In genomic region chr12:47272412-47273190, GRCh38 we compare ENCODE assay signal across 16 cellular contexts.
DNase-seq lines count a peak whose midpoint lies in the region; ATAC-seq and TF ChIP-seq lines count a peak whose summit lies in the region.
"Had no signal": no experiment of that assay in that cellular context is flagged by ENCODE, and none has a peak within 500 bp of the region (broad histone marks: within the 10 kb centered on the region; RNA-seq: fewer than 3 reads in every experiment).

No MANE protein-coding gene starts in this region.

- ATAC-seq in SK-N-SH treated with all-trans-retinoic acid at 6 μM for 48 hours (no peak; the same call in 2 of the 3 replicates), RWPE2 (ENCODE audit: low read depth) (no peak), HG03108 (IDR thresholded peaks at IDR 0.05; ENCODE audit: unreplicated experiment) (no peak)
- ATAC-seq in central memory CD8-positive, alpha-beta T cell (replicated peaks; ENCODE audit: extremely low read depth, poor library complexity, severe bottlenecking): no peak
- ATAC-seq: WTC11 had no signal

- TF ChIP-seq CTCF in SK-N-SH (IDR thresholded peaks at IDR 0.05): no peak
- TF ChIP-seq CTCF in RWPE2 (IDR thresholded peaks at IDR 0.05; ENCODE audit: poor library complexity, severe bottlenecking): no peak
- no peak for TF ChIP-seq CTCF in ovary (IDR thresholded peaks at IDR 0.05)

- no peak overlapping the region for H3K14ac ChIP-seq in trophoblast cell (ENCODE audit: low read length)

- H3K27me3 ChIP-seq in SK-N-SH (ENCODE audit: insufficient read depth) (no peaks in the 10 kb centered on the region), RWPE2 (ENCODE audit: insufficient read depth, poor library complexity, severe bottlenecking) (no peaks in the 10 kb centered on the region), trophoblast cell (ENCODE audit: insufficient read depth, low read length) (no peaks in the 10 kb centered on the region), ovary (no peaks in the 10 kb centered on the region)
- H3K27me3 ChIP-seq: hepatocyte, MG63, thyroid gland had no signal

- H3K4me3 Mint-ChIP-seq in central memory CD8-positive, alpha-beta T cell: no peak overlapping the region
- H3K4me3 Mint-ChIP-seq: endodermal cell, WTC11 had no signal

- CTCF ChIA-PET in SK-N-SH (lab: Yijun Ruan, JAX) (no interaction called here), HEK293T (lab: Yijun Ruan, JAX) (interaction anchor here (0.5 kb wide), 1 partner anchor 33 kb away, joined by 3 read pairs; no protein-coding TSS in a partner anchor)

- H4K8ac ChIP-seq in trophoblast cell (ENCODE audit: low read depth, low read length): no peak overlapping the region

- peaks cover 11% of the 10 kb centered on the region for H3K79me1 ChIP-seq in trophoblast cell (ENCODE audit: low read length)

- H3K9ac ChIP-seq in SK-N-SH (peak overlapping the region; percentile 35; the same call in 1 of the 2 replicates), trophoblast cell (ENCODE audit: low read length) (no peak overlapping the region)

- H4K20me1 ChIP-seq in SK-N-SH (ENCODE audit: insufficient read depth): no peaks in the 10 kb centered on the region

- H3K9me3 Mint-ChIP-seq in central memory CD8-positive, alpha-beta T cell: no peaks in the 10 kb centered on the region

- no peak overlapping the region for H2AK5ac ChIP-seq in trophoblast cell (ENCODE audit: low read length)

- H3K79me2 ChIP-seq in SK-N-SH (ENCODE audit: insufficient read depth) (no peaks in the 10 kb centered on the region), trophoblast cell (ENCODE audit: control insufficient read depth, insufficient read depth, low read length, poor library complexity) (no peaks in the 10 kb centered on the region)
- H3K79me2 ChIP-seq: hepatocyte had no signal

- H2BK120ac ChIP-seq in trophoblast cell (ENCODE audit: insufficient read depth, low read length, poor library complexity): no peak overlapping the region

- peak overlapping the region in 1 of 2 experiments; percentile 62; a peak in 2 of 4 replicates for H3K27ac ChIP-seq in SK-N-SH (ENCODE audit: low read depth in 2 of 2, low read length in 1 of 2)
- peak overlapping the region; percentile 100 for H3K27ac ChIP-seq in RWPE2 (ENCODE audit: poor library complexity, severe bottlenecking)
- peak overlapping the region; percentile 26 for H3K27ac ChIP-seq in trophoblast cell (ENCODE audit: low read depth, low read length)
- H3K27ac ChIP-seq in ovary: no peak overlapping the region
- H3K27ac ChIP-seq: hepatocyte, RWPE1, thyroid gland had no signal

- peaks cover 34% of the 10 kb centered on the region for H3K4me1 Mint-ChIP-seq in central memory CD8-positive, alpha-beta T cell

- no peak overlapping the region for H4K12ac ChIP-seq in trophoblast cell (ENCODE audit: low read depth, low read length)

- no peak overlapping the region for H4K91ac ChIP-seq in trophoblast cell (ENCODE audit: low read depth, low read length)

- no peak overlapping the region for H3K18ac ChIP-seq in trophoblast cell (ENCODE audit: low read length)

- no peak overlapping the region for H2BK5ac ChIP-seq in trophoblast cell (ENCODE audit: low read depth, low read length, poor library complexity)

- H3K27me3 Mint-ChIP-seq in central memory CD8-positive, alpha-beta T cell: no peaks in the 10 kb centered on the region

- no peaks in the 10 kb centered on the region for H3F3A ChIP-seq in SK-N-SH (replicated peaks; ENCODE audit: insufficient read depth)

- H3K4ac ChIP-seq in trophoblast cell (ENCODE audit: low read depth, low read length): no peak overlapping the region

- H3K4me3 ChIP-seq in SK-N-SH (ENCODE audit: low read depth in 2 of 2, low read length in 1 of 2) (no peak overlapping the region), RWPE2 (ENCODE audit: severe bottlenecking) (no peak overlapping the region), trophoblast cell (ENCODE audit: low read depth, low read length) (no peak overlapping the region), ovary (no peak overlapping the region)
- H3K4me3 ChIP-seq: hepatocyte, MG63, thyroid gland had no signal

- H2AFZ ChIP-seq in SK-N-SH (ENCODE audit: low read depth): no peak overlapping the region
- no peak overlapping the region for H2AFZ ChIP-seq in trophoblast cell (ENCODE audit: insufficient read depth, low read length, poor library complexity)
- H2AFZ ChIP-seq: hepatocyte had no signal

- WGBS in SK-N-SH (ENCODE audit: low lambda C conversion rate): 2% methylated on average over 3 of the region's 3 CpGs
- WGBS in trophoblast cell (ENCODE audit: extremely low coverage, insufficient coverage, insufficient read length): no CpG with 5 or more reads among the region's 3 CpGs
- 62 to 73% (median 65%) methylated on average over 3 of the region's 3 CpGs for WGBS in ovary, 3 donors

- peaks cover 0 to 16% of the 10 kb centered on the region in 2 experiments; a peak in 1 of 4 replicates for H3K4me1 ChIP-seq in SK-N-SH (ENCODE audit: control insufficient read depth in 1 of 2, insufficient read depth in 2 of 2, low read depth in 1 of 2, low read length in 1 of 2)
- peaks cover 79% of the 10 kb centered on the region for H3K4me1 ChIP-seq in RWPE2 (ENCODE audit: insufficient read depth, poor library complexity, severe bottlenecking)
- H3K4me1 ChIP-seq in trophoblast cell (ENCODE audit: control insufficient read depth in 1 of 2, insufficient read depth in 2 of 2, low read length in 2 of 2): peaks cover 6 to 11% of the 10 kb centered on the region in 2 experiments
- peaks cover 2% of the 10 kb centered on the region for H3K4me1 ChIP-seq in ovary (ENCODE audit: insufficient read depth)

- H3K23ac ChIP-seq in trophoblast cell (ENCODE audit: low read length): no peak overlapping the region

- peak overlapping the region; percentile 33 for H3K27ac Mint-ChIP-seq in central memory CD8-positive, alpha-beta T cell (ENCODE audit: low read depth)
- H3K27ac Mint-ChIP-seq: endodermal cell, WTC11 had no signal

- POLR2A ChIA-PET in SK-N-SH (lab: Yijun Ruan, JAX) (no interaction called here), HEK293T (lab: Yijun Ruan, JAX) (no interaction called here)

- H3K36me3 Mint-ChIP-seq in central memory CD8-positive, alpha-beta T cell (ENCODE audit: insufficient read depth): peaks cover 2% of the 10 kb centered on the region
- H3K36me3 Mint-ChIP-seq: WTC11 had no signal

- TF ChIP-seq RAD21 in SK-N-SH (IDR thresholded peaks at IDR 0.05; ENCODE audit: low read length): no peak

- H3K4me2 ChIP-seq in SK-N-SH (peak overlapping the region; percentile 1; the same call in 1 of the 2 replicates), trophoblast cell (ENCODE audit: low read length) (no peak overlapping the region)
- H3K4me2 ChIP-seq: hepatocyte had no signal

- H3K9me2 ChIP-seq in SK-N-SH: no peaks in the 10 kb centered on the region

- no peak for TF ChIP-seq POLR2A in ovary (IDR thresholded peaks at IDR 0.05)

- H3K36me3 ChIP-seq in SK-N-SH (replicated peaks in 1 of 2; ENCODE audit: control insufficient read depth in 1 of 2, insufficient read depth in 2 of 2, low read length in 1 of 2): no peaks in the 10 kb centered on the region
- H3K36me3 ChIP-seq in RWPE2 (ENCODE audit: low read depth): no peaks in the 10 kb centered on the region
- H3K36me3 ChIP-seq in trophoblast cell (ENCODE audit: control insufficient read depth in 1 of 2, insufficient read depth in 2 of 2, low read length in 2 of 2): no peaks in the 10 kb centered on the region
- no peaks in the 10 kb centered on the region for H3K36me3 ChIP-seq in ovary
- H3K36me3 ChIP-seq: MG63, thyroid gland had no signal

- H3K9me3 ChIP-seq in SK-N-SH: no peaks in the 10 kb centered on the region
- H3K9me3 ChIP-seq in RWPE2 (ENCODE audit: severe bottlenecking): peaks cover 2% of the 10 kb centered on the region
- no peaks in the 10 kb centered on the region for H3K9me3 ChIP-seq in trophoblast cell (ENCODE audit: insufficient read depth, low read depth, low read length)
- H3K9me3 ChIP-seq in ovary: no peaks in the 10 kb centered on the region
- H3K9me3 ChIP-seq: MG63, thyroid gland had no signal

- intact Hi-C loops in ovary (cut with DNase I): no loop called here

- no peak for DNase-seq in SK-N-SH
- no peak for DNase-seq in RWPE2 (ENCODE audit: low spot score)
- no peak for DNase-seq in central memory CD8-positive, alpha-beta T cell (ENCODE audit: low spot score in 2 of 2)
- no peak for DNase-seq in trophoblast cell
- no peak for DNase-seq in ovary
- DNase-seq in HEK293T (ENCODE audit: extremely low spot score): no peak
- DNase-seq: activated gamma-delta T cell treated with Interleukin-2 at 50 U/mL for 16 hours, endodermal cell, MG63, NCI-H2227 treated with DMSO at 0.1 percent for 48 hours, thyroid gland had no signal

- TF ChIP-seq EP300 in SK-N-SH (IDR thresholded peaks at IDR 0.05; ENCODE audit: borderline replicate concordance in 1 of 2, low read depth in 1 of 2, low read length in 1 of 2): no peak
- TF ChIP-seq EP300 in ovary (IDR thresholded peaks at IDR 0.05): no peak

- H2BK12ac ChIP-seq in trophoblast cell (ENCODE audit: low read length): no peak overlapping the region

TF ChIP-seq in SK-N-SH, 30 proteins besides CTCF, POLR2A, EP300 and RAD21:
- TF ChIP-seq YY1 (IDR thresholded peaks at IDR 0.05; ENCODE audit: low read depth) (no peak), JUND (IDR thresholded peaks at IDR 0.05) (no peak), RXRA (IDR thresholded peaks at IDR 0.05; ENCODE audit: borderline replicate concordance, low read depth) (no peak), RCOR1 (IDR thresholded peaks at IDR 0.05; ENCODE audit: low read length) (no peak), FOXJ3 (CRISPR knock-in tag; IDR thresholded peaks at IDR 0.05) (no peak), RFX5 (IDR thresholded peaks at IDR 0.05; ENCODE audit: low read length) (no peak), GABPA (IDR thresholded peaks at IDR 0.05; ENCODE audit: low read depth) (no peak)

TF ChIP-seq in SK-N-SH treated with all-trans-retinoic acid at 6 μM for 48 hours, 23 proteins besides CTCF, POLR2A, EP300 and RAD21 (continues in another document):
- TF ChIP-seq SNAI2 (CRISPR knock-in tag; IDR thresholded peaks at IDR 0.05) (no peak), PPARA (CRISPR knock-in tag; IDR thresholded peaks at IDR 0.05; ENCODE audit: borderline replicate concordance) (no peak), CSDC2 (CRISPR knock-in tag; IDR thresholded peaks at IDR 0.05) (no peak), GLIS3 (CRISPR knock-in tag; IDR thresholded peaks at IDR 0.05) (no peak)

TF ChIP-seq in HEK293T, 16 proteins besides CTCF, POLR2A, EP300 and RAD21:
- TF ChIP-seq HDGF (IDR thresholded peaks at IDR 0.05; ENCODE audit: borderline replicate concordance) (no peak), SP1 (IDR thresholded peaks at IDR 0.05) (no peak)

Comparison
In these comparisons a context has a peak if more than half of its experiments do, and no peak if none do; other contexts are left out.
1. H3K27ac ChIP-seq: peak in RWPE2 (single experiment) and trophoblast cell (single experiment); none in ovary (0 of 2).